Comparison of ENCODE assay signal across 18 cellular contexts in the genomic region with DNA sequence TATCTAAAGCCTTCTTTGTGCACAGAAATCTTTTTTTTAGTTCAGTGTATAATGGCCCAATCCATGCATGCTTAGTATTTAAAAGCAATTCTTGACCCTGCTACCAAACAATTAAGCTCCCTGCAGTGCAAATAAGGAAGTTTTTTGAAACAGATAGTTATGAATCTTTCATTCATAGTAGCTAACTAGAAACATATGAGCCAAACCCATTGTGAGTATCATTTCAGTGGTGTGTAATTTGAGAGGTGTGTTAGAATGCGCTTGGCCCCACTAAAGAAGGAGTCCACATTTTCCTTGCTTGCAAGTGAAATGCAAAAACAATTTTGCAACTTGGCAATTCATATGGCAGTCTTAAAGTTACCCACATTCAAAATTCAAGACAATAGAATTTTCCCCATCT. TPM values are rescaled to one million over a fixed set of nuclear protein-coding genes. Genes with fewer than 3 reads are reported as not detected.
A peak's percentile ranks its signal among the peaks of the same experiment; 100 is the strongest.
DNase-seq lines count a peak whose midpoint lies in the region; ATAC-seq lines count a peak whose summit lies in the region.
"Had no signal": no experiment of that assay in that cellular context is flagged by ENCODE, and none has a peak within 500 bp of the region (broad histone marks: within the 10 kb centered on the region; RNA-seq: fewer than 3 reads in every experiment).

No MANE protein-coding gene starts in this region.

- in situ Hi-C loops in HAP-1 (cut with MboI; ENCODE audit: low sequenced_read_pairs) = no loop called here

- H3K36me3 ChIP-seq in HAP-1 (replicated peaks) = no peaks in the 10 kb centered on the region
- H3K36me3 ChIP-seq: adrenal gland, esophagus muscularis mucosa had no signal

- no peaks in the 10 kb centered on the region for H3K9me3 ChIP-seq in HAP-1
- H3K9me3 ChIP-seq: adrenal gland, esophagus muscularis mucosa, testis had no signal

- no peaks in the 10 kb centered on the region for H3K27me3 ChIP-seq in HAP-1 (ENCODE audit: low read depth)
- H3K27me3 ChIP-seq: adrenal gland, esophagus muscularis mucosa, testis had no signal

- H3K4me1 ChIP-seq in HAP-1 = peaks cover 14% of the 10 kb centered on the region
- H3K4me1 ChIP-seq: adrenal gland had no signal

- H3K4me3 ChIP-seq in HAP-1 = no peak overlapping the region
- H3K4me3 ChIP-seq: adrenal gland, esophagus muscularis mucosa, testis had no signal

- no peak for ATAC-seq in GM21717 (IDR thresholded peaks at IDR 0.05; ENCODE audit: unreplicated experiment)
- ATAC-seq: activated CD8-positive, alpha-beta memory T cell treated with anti-CD3 and anti-CD28 coated beads, Interleukin-2, amount 10 ng/mL, durations not matched to agents 7 days and 5 days; Panc1 had no signal

- DNase-seq in HAP-1 (ENCODE audit: low spot score in 2 of 2) = peak; percentile 29 to 43
- peak; percentile 5 for DNase-seq in NCI-H2227 (lab: John Stamatoyannopoulos, UW; ENCODE audit: unreplicated experiment)
- peak; percentile 78 for DNase-seq in dedifferentiated amniotic fluid mesenchymal stem cell (ENCODE audit: extremely low spot score)
- DNase-seq in myocyte (ENCODE audit: low read depth) = peak; percentile 38
- DNase-seq in islet precursor cell = no peak
- DNase-seq in DMS153 (lab: John Stamatoyannopoulos, UW) = no peak
- no peak for DNase-seq in NCI-H226
- DNase-seq: activated CD4-positive, CD25-positive, alpha-beta regulatory T cell treated with anti-CD3 and anti-CD28 coated beads, Interleukin-2, amount 50 U/mL, for 72 hours; activated CD8-positive, alpha-beta memory T cell treated with anti-CD3 and anti-CD28 coated beads, Interleukin-2, amount 10 ng/mL, durations not matched to agents 7 days and 5 days; adrenal gland; central memory CD4-positive, alpha-beta T cell; MM.1S; NCI-H187; stimulated activated CD4-positive, alpha-beta T cell treated with anti-CD3 and anti-CD28 coated beads, Interleukin-12 subunit alpha, Interleukin-12 subunit beta, amount 100 ng/mL, for 4 hours; testis had no signal

RNA-seq across cellular contexts. Expression of gene EPS8, which starts 14.4 kb away (rescaled TPM):
- total RNA-seq in myocyte = 65.2 and 80.3 TPM in 2 replicates
- 47.1 TPM for polyA plus RNA-seq in myocyte (2012)

Comparison
In these comparisons a context has a peak if more than half of its experiments do, and no peak if none do; other contexts are left out.
1. DNase-seq: peak in HAP-1 (2 of 2), NCI-H2227 (single experiment), dedifferentiated amniotic fluid mesenchymal stem cell (single experiment) and myocyte (single experiment); none in islet precursor cell (single experiment), DMS153 (single experiment) and NCI-H226 (single experiment).